In the genomic region with DNA sequence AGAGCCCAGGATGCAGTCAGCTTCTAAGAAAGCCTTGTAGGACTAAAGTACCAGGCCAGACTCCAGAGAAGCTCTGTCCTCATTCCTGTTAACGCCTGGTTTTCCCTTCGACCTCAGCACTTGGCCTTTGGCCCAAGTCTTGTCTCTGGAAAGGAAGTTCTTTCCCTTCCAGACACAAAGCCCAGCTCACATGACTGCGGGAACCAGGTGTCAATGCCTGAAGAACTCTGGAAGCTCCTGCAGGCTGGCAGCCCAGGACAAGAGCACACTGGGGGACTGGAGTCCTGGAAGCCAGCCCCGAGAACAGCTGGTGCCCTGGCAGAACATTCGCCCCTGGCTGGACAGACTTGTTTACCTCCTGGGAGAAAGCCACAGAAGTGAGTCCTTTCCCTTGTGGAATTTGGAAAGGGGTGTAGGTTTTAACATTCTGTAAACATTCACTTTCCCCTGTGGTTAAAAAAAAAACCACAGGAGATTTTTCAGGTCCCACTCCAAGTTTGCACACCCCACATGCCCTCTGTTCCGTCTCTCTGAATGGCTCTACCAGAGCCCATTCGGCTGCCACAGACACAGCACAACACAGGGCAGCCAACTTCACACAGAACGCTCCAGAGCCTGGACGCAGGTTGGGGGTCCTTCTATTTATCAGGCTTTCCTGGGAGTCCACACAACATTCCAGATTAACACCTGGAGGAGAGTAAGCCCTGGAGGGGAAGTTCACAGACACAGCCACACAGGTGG, we compare ENCODE assay signal across 7 cellular contexts. TPM values are rescaled to one million over a fixed set of nuclear protein-coding genes. Genes with fewer than 3 reads are reported as not detected.
A peak's percentile ranks its signal among the peaks of the same experiment; 100 is the strongest.
DNase-seq lines count a peak whose midpoint lies in the region; ATAC-seq and TF ChIP-seq lines count a peak whose summit lies in the region.

No MANE protein-coding gene starts in this region.

- H3K4me1 ChIP-seq in colonic mucosa (peaks cover 53% of the 10 kb centered on the region), lung (ENCODE audit: control insufficient read depth in 2 of 2, insufficient read depth in 2 of 2, low read length in 2 of 2) (peaks cover 54 to 58% of the 10 kb centered on the region in 2 donors), tibial artery (peaks cover 12 to 99% (median 92%) of the 10 kb centered on the region in 4 donors)

- H3K36me3 Mint-ChIP-seq in activated CD4-positive, alpha-beta T cell treated with anti-CD3 and anti-CD28 coated beads, Interleukin-2, amount 10 ng/mL, durations not matched to agents 24 days and 14 days (ENCODE audit: low read depth) = peaks cover 5% of the 10 kb centered on the region

- H3K27ac ChIP-seq in colonic mucosa (peak overlapping the region; percentile 67), lung (ENCODE audit: low read depth in 1 of 2, low read length in 1 of 2) (peak overlapping the region; percentile 90 to 93), tibial artery (peak overlapping the region; percentile 84 to 85)

- H3K27ac Mint-ChIP-seq in activated CD4-positive, alpha-beta T cell treated with anti-CD3 and anti-CD28 coated beads, Interleukin-2, amount 10 ng/mL, durations not matched to agents 24 days and 14 days = no peak overlapping the region

- H3K27me3 ChIP-seq in colonic mucosa (no peaks in the 10 kb centered on the region), lung (ENCODE audit: control insufficient read depth, insufficient read depth) (no peaks in the 10 kb centered on the region), tibial artery (no peaks in the 10 kb centered on the region)

- no peak overlapping the region for H3K4me3 Mint-ChIP-seq in activated CD4-positive, alpha-beta T cell treated with anti-CD3 and anti-CD28 coated beads, Interleukin-2, amount 10 ng/mL, durations not matched to agents 24 days and 14 days

- H3K9me3 ChIP-seq in colonic mucosa (no peaks in the 10 kb centered on the region), lung (ENCODE audit: control insufficient read depth in 2 of 2, insufficient read depth in 1 of 2, low read length in 1 of 2) (no peaks in the 10 kb centered on the region), tibial artery (no peaks in the 10 kb centered on the region)

- H3K27me3 Mint-ChIP-seq in activated CD4-positive, alpha-beta T cell treated with anti-CD3 and anti-CD28 coated beads, Interleukin-2, amount 10 ng/mL, durations not matched to agents 24 days and 14 days = no peaks in the 10 kb centered on the region

- peak overlapping the region in 1 of 2 donors; percentile 60 for H3K9ac ChIP-seq in colonic mucosa (ENCODE audit: low read depth in 2 of 2, low read length in 2 of 2)

- intact Hi-C loops in colonic mucosa (cut with DNase I) (no loop called here), tibial artery (cut with DNase I; ENCODE audit: low total_unique reads) (no loop called here)
- intact Hi-C loops in activated CD4-positive, alpha-beta T cell treated with anti-CD3 and anti-CD28 coated beads, Interleukin-2, amount 10 ng/mL, durations not matched to agents 24 days and 14 days (cut with micrococcal nuclease) = no loop called here

- H3K9me3 Mint-ChIP-seq in activated CD4-positive, alpha-beta T cell treated with anti-CD3 and anti-CD28 coated beads, Interleukin-2, amount 10 ng/mL, durations not matched to agents 24 days and 14 days = no peaks in the 10 kb centered on the region

- TF ChIP-seq CTCF in colonic mucosa (IDR thresholded peaks at IDR 0.05) (no peak), lung (IDR thresholded peaks at IDR 0.05; ENCODE audit: control extremely low read depth, extremely low read depth) (no peak), tibial artery (IDR thresholded peaks at IDR 0.05) (no peak)

- 27 to 68% methylated on average over 9 of the region's 9 CpGs for whole genome bisulfite sequencing in lung, 2 donors

- peak; percentile 73 for DNase-seq in NCI-H2029 treated with DMSO at 0.1 percent for 48 hours (lab: John Stamatoyannopoulos, UW)
- DNase-seq in colonic mucosa = peak; percentile 90
- peak; percentile 88 for DNase-seq in lung (ENCODE audit: low spot score)
- peak; percentile 94 to 98 for DNase-seq in tibial artery
- DNase-seq in erythroblast (lab: John Stamatoyannopoulos, UW) = no peak
- no peak for DNase-seq in AML-193 (lab: John Stamatoyannopoulos, UW)
- DNase-seq in activated CD4-positive, alpha-beta T cell treated with anti-CD3 and anti-CD28 coated beads, Interleukin-2, amount 10 ng/mL, durations not matched to agents 24 days and 14 days = no peak

- ATAC-seq in lung (ENCODE audit: insufficient read depth, low FRiP score) = peak; percentile 56

- no peak for TF ChIP-seq POLR2A in erythroblast (IDR thresholded peaks at IDR 0.05; ENCODE audit: low read length)

- H3K4me3 ChIP-seq in colonic mucosa (no peak overlapping the region), lung (no peak overlapping the region), tibial artery (peak overlapping the region in 1 of 2 donors; percentile 12)

- H3K4me1 Mint-ChIP-seq in activated CD4-positive, alpha-beta T cell treated with anti-CD3 and anti-CD28 coated beads, Interleukin-2, amount 10 ng/mL, durations not matched to agents 24 days and 14 days = peaks cover 33% of the 10 kb centered on the region

- no peaks in the 10 kb centered on the region for H3K36me3 ChIP-seq in colonic mucosa
- H3K36me3 ChIP-seq in lung (ENCODE audit: control insufficient read depth in 2 of 2, insufficient read depth in 2 of 2, low read length in 2 of 2) = no peaks in the 10 kb centered on the region
- H3K36me3 ChIP-seq in tibial artery = peaks cover 0 to 4% (median 0%) of the 10 kb centered on the region in 3 donors

RNA-seq across cellular contexts. Expression of gene ACSS1, which starts 18.1 kb away (rescaled TPM):
- total RNA-seq in colonic mucosa (10 to 100 TPM; 29.0 to 32.0 TPM), lung (10 to 100 TPM; 33.6 to 38.9 TPM)
- 10 to 100 TPM; 15.8 to 20.3 TPM for polyA plus RNA-seq in lung
- 13.0 and 13.5 TPM in 2 replicates for total RNA-seq in activated CD4-positive, alpha-beta T cell treated with anti-CD3 and anti-CD28 coated beads, Interleukin-2, amount 10 ng/mL, durations not matched to agents 24 days and 14 days

RNA-seq across cellular contexts. Expression of gene VSX1, which starts 42.1 kb away (rescaled TPM):
- total RNA-seq in colonic mucosa = not detected
- total RNA-seq in lung = not detected
- polyA plus RNA-seq in lung = not detected
- not detected in 2 replicates for total RNA-seq in activated CD4-positive, alpha-beta T cell treated with anti-CD3 and anti-CD28 coated beads, Interleukin-2, amount 10 ng/mL, durations not matched to agents 24 days and 14 days

RNA-seq across cellular contexts. Expression of gene APMAP, which starts 47.3 kb away (rescaled TPM):
- total RNA-seq in colonic mucosa (10 to 100 TPM; 43.9 to 63.3 TPM), lung (10 to 100 TPM; 52.4 to 73.3 TPM)
- 10 to 100 TPM; 40.8 to 87.0 TPM for polyA plus RNA-seq in lung
- total RNA-seq in activated CD4-positive, alpha-beta T cell treated with anti-CD3 and anti-CD28 coated beads, Interleukin-2, amount 10 ng/mL, durations not matched to agents 24 days and 14 days = 56.4 and 56.8 TPM in 2 replicates

Comparison
In these comparisons a context has a peak if more than half of its experiments do, and no peak if none do; other contexts are left out.
1. DNase-seq: peak in NCI-H2029 treated with DMSO at 0.1 percent for 48 hours (single experiment), colonic mucosa (single experiment), lung (single experiment) and tibial artery (2 of 2); none in erythroblast (0 of 2), AML-193 (0 of 2) and activated CD4-positive, alpha-beta T cell treated with anti-CD3 and anti-CD28 coated beads, Interleukin-2, amount 10 ng/mL, durations not matched to agents 24 days and 14 days (single experiment).
2. Peak in every context shown above with its lines, with median percentiles within 50 percentile points of each other: H3K27ac ChIP-seq.